Comparison of ENCODE assay signal across 11 cellular contexts in genomic region chr6:55758156-55758942, GRCh38.
DNase-seq lines count a peak whose midpoint lies in the region; ATAC-seq, FAIRE-seq and TF ChIP-seq lines count a peak whose summit lies in the region.
"Had no signal": no experiment of that assay in that cellular context is flagged by ENCODE, and none has a peak within 500 bp of the region (broad histone marks: within the 10 kb centered on the region; RNA-seq: fewer than 3 reads in every experiment).

No MANE protein-coding gene starts in this region.

- no peaks in the 10 kb centered on the region for H3K79me2 ChIP-seq in GM12878 (ENCODE audit: control insufficient read depth, insufficient read depth, low read length)

- no peak overlapping the region for H3K4me2 ChIP-seq in GM12878 (ENCODE audit: control insufficient read depth, insufficient read depth)
- H3K4me2 ChIP-seq: BLaER1 treated with 17β-estradiol and CSF1 and Interleukin-3, amounts not matched to agents 10 nM and 100 nM had no signal

- no peak for TF ChIP-seq POLR2A in GM12878 (IDR thresholded peaks at IDR 0.05; ENCODE audit: low read depth, low read length)

- TF ChIP-seq EP300 in GM12878 (IDR thresholded peaks at IDR 0.05; ENCODE audit: borderline replicate concordance in 1 of 2, control insufficient read depth in 1 of 2, low read depth in 2 of 2, low read length in 2 of 2), result no peak

- H3K9me3 ChIP-seq in GM12878 (replicated peaks; ENCODE audit: control insufficient read depth, insufficient read depth, low read length), result no peaks in the 10 kb centered on the region
- H3K9me3 ChIP-seq: BLaER1 treated with 17β-estradiol and CSF1 and Interleukin-3, amounts not matched to agents 10 nM and 100 nM; sigmoid colon had no signal

- TF ChIP-seq CTCF in GM12878 (IDR thresholded peaks at IDR 0.05 in 2 of 3, conservative IDR thresholded peaks at IDR 0.05 in 1 of 3; ENCODE audit: control insufficient read depth in 2 of 3, extremely low read depth in 1 of 3, insufficient read depth in 1 of 3, low read depth in 3 of 3, low read length in 3 of 3) (no peak), GM20000 (IDR thresholded peaks at IDR 0.05; ENCODE audit: extremely low read depth, missing control alignments) (no peak)

- BruUV-seq in GM12878 (replicated peaks; lab: Mats Ljungman, UMichigan), result no TSS peak

- no peaks in the 10 kb centered on the region for H3K36me3 ChIP-seq in GM12878 (ENCODE audit: control insufficient read depth in 2 of 2, insufficient read depth in 2 of 2, low read length in 1 of 2)
- H3K36me3 ChIP-seq: BLaER1 treated with 17β-estradiol and CSF1 and Interleukin-3, amounts not matched to agents 10 nM and 100 nM; sigmoid colon had no signal

- CTCF ChIA-PET in GM12878 (lab: Yijun Ruan, JAX), result interaction anchor here (1.1 to 1.2 kb wide), 2 partner anchors 9 to 15 kb away, joined by 3 to 5 read pairs; no protein-coding TSS in a partner anchor

- intact Hi-C loops in Right ventricle myocardium superior (cut with DNase I), result no loop called here
- intact Hi-C loops in cardiac septum (cut with DNase I), result no loop called here
- intact Hi-C loops in GM12878 (cut with micrococcal nuclease; ENCODE audit: unreplicated experiment), result no loop called here
- intact Hi-C loops in left ventricle myocardium superior (cut with micrococcal nuclease), result no loop called here

- no peak overlapping the region for H3K9ac ChIP-seq in GM12878 (ENCODE audit: control insufficient read depth, insufficient read depth, low read length)
- H3K9ac ChIP-seq: BLaER1 treated with 17β-estradiol and CSF1 and Interleukin-3, amounts not matched to agents 10 nM and 100 nM had no signal

- H4K20me1 ChIP-seq in GM12878 (ENCODE audit: control insufficient read depth, insufficient read depth), result no peaks in the 10 kb centered on the region
- H4K20me1 ChIP-seq: BLaER1 treated with 17β-estradiol and CSF1 and Interleukin-3, amounts not matched to agents 10 nM and 100 nM had no signal

- in situ Hi-C loops in GM12878 (cut with MboI), result no loop called here

- no peak overlapping the region for H2AFZ ChIP-seq in GM12878 (ENCODE audit: control insufficient read depth, low read depth, low read length)

- FAIRE-seq in GM12878 (lab: Jason Lieb, UNC), result no peak

- no peaks in the 10 kb centered on the region for H3K4me1 ChIP-seq in GM12878 (ENCODE audit: control insufficient read depth, insufficient read depth, low read length)
- H3K4me1 ChIP-seq: BLaER1 treated with 17β-estradiol and CSF1 and Interleukin-3, amounts not matched to agents 10 nM and 100 nM; sigmoid colon had no signal

- no peak overlapping the region for H3K27ac ChIP-seq in GM12878 (ENCODE audit: control insufficient read depth, insufficient read depth)
- H3K27ac ChIP-seq: BLaER1 treated with 17β-estradiol and CSF1 and Interleukin-3, amounts not matched to agents 10 nM and 100 nM had no signal

- no peaks in the 10 kb centered on the region for H3K27me3 ChIP-seq in GM12878 (replicated peaks in 1 of 2; ENCODE audit: control insufficient read depth in 2 of 2, insufficient read depth in 2 of 2, low read length in 1 of 2)
- H3K27me3 ChIP-seq: BLaER1 treated with 17β-estradiol and CSF1 and Interleukin-3, amounts not matched to agents 10 nM and 100 nM; sigmoid colon had no signal

- H3K4me3 ChIP-seq in GM12878, result no peak overlapping the region
- H3K4me3 ChIP-seq: BLaER1 treated with 17β-estradiol and CSF1 and Interleukin-3, amounts not matched to agents 10 nM and 100 nM; sigmoid colon had no signal

- WGBS in GM12878 (ENCODE audit: insufficient coverage, insufficient replicate concordance, low lambda C conversion rate, missing lambda C conversion rate), result 0% methylated on average over 3 of the region's 3 CpGs

- POLR2A ChIA-PET in GM12878 (lab: Charles Lee), result no interaction called here

- DNase-seq in Right ventricle myocardium superior (no peak), cardiac septum (ENCODE audit: low spot score) (no peak), GM12878 (ENCODE audit: low read depth, low spot score) (no peak), left ventricle myocardium superior (no peak), NCI-H524 treated with DMSO at 0.1 percent for 48 hours (lab: John Stamatoyannopoulos, UW) (no peak), GM20000 (ENCODE audit: low spot score) (no peak), NCI-H345 (lab: John Stamatoyannopoulos, UW) (no peak)
- DNase-seq: sigmoid colon, T-helper 1 cell had no signal

- RAD21 ChIA-PET in GM12878 (lab: Charles Lee; ENCODE audit: unreplicated experiment), result no interaction called here

- no peak for TF ChIP-seq RAD21 in GM12878 (IDR thresholded peaks at IDR 0.05; ENCODE audit: insufficient read depth, low read depth, low read length)

- SMC1A ChIA-PET in GM12878 (lab: Charles Lee; ENCODE audit: uncharacterized antibody, unreplicated experiment), result interaction anchor here (0.6 kb wide), 1 partner anchor 483 kb away, joined by 4 read pairs; no protein-coding TSS in a partner anchor

- ATAC-seq in Right ventricle myocardium superior (ENCODE audit: poor library complexity) (peak; percentile 84), GM12878 (no peak), left ventricle myocardium superior (peak; percentile 84)
- no peak for ATAC-seq in activated CD4-positive, CD25-positive, alpha-beta regulatory T cell treated with anti-CD3 and anti-CD28 coated beads, Interleukin-2, amount 50 U/mL, for 24 hours

TF ChIP-seq in GM12878, 131 proteins besides CTCF, POLR2A, EP300 and RAD21:
- TF ChIP-seq ATF7 (IDR thresholded peaks at IDR 0.05; ENCODE audit: low read depth) (no peak), FOS (IDR thresholded peaks at IDR 0.05; ENCODE audit: borderline replicate concordance, extremely low read depth, insufficient read length) (no peak), CBX5 (IDR thresholded peaks at IDR 0.05; ENCODE audit: low read depth) (no peak), CREM (IDR thresholded peaks at IDR 0.05; ENCODE audit: low read depth) (no peak), CHD1 (IDR thresholded peaks at IDR 0.05; ENCODE audit: low read depth, low read length) (no peak), BCL3 (IDR thresholded peaks at IDR 0.05; ENCODE audit: borderline replicate concordance, insufficient read depth, low read depth, low read length, poor library complexity, severe bottlenecking) (peak; percentile 51), TARDBP (IDR thresholded peaks at IDR 0.05; ENCODE audit: borderline replicate concordance) (no peak)
- TF ChIP-seq, protein P1, sequence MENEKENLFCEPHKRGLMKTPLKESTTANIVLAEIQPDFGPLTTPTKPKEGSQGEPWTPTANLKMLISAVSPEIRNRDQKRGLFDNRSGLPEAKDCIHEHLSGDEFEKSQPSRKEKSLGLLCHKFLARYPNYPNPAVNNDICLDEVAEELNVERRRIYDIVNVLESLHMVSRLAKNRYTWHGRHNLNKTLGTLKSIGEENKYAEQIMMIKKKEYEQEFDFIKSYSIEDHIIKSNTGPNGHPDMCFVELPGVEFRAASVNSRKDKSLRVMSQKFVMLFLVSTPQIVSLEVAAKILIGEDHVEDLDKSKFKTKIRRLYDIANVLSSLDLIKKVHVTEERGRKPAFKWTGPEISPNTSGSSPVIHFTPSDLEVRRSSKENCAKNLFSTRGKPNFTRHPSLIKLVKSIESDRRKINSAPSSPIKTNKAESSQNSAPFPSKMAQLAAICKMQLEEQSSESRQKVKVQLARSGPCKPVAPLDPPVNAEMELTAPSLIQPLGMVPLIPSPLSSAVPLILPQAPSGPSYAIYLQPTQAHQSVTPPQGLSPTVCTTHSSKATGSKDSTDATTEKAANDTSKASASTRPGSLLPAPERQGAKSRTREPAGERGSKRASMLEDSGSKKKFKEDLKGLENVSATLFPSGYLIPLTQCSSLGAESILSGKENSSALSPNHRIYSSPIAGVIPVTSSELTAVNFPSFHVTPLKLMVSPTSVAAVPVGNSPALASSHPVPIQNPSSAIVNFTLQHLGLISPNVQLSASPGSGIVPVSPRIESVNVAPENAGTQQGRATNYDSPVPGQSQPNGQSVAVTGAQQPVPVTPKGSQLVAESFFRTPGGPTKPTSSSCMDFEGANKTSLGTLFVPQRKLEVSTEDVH (IDR thresholded peaks at IDR 0.05; ENCODE audit: low read depth, partially characterized antibody), result no peak

Comparison
In these comparisons a context has a peak if more than half of its experiments do, and no peak if none do; other contexts are left out.
1. ATAC-seq: peak in Right ventricle myocardium superior (single experiment) and left ventricle myocardium superior (single experiment); none in GM12878 (single experiment) and activated CD4-positive, CD25-positive, alpha-beta regulatory T cell treated with anti-CD3 and anti-CD28 coated beads, Interleukin-2, amount 50 U/mL, for 24 hours (0 of 2).